2 cellular contexts compared by ENCODE assay signal in genomic region chr3:195617784-195618510, GRCh38. TPM values are rescaled to one million over a fixed set of nuclear protein-coding genes. Genes with fewer than 3 reads are reported as not detected.
"Had no signal": no experiment of that assay in that cellular context is flagged by ENCODE, and none has a peak within 500 bp of the region (broad histone marks: within the 10 kb centered on the region; RNA-seq: fewer than 3 reads in every experiment).

No MANE protein-coding gene starts in this region.

RNA-seq across cellular contexts. Expression of gene APOD, which starts 34.2 kb away (rescaled TPM):
- total RNA-seq: naive thymus-derived CD8-positive, alpha-beta T cell; progenitor cell of endocrine pancreas had no signal
- polyA plus RNA-seq: naive thymus-derived CD8-positive, alpha-beta T cell had no signal
